In genomic region chr5:180860887-180861822, GRCh38 we compare ENCODE assay signal across 8 cellular contexts. TPM values are rescaled to one million over a fixed set of nuclear protein-coding genes. Genes with fewer than 3 reads are reported as not detected.
A peak's percentile ranks its signal among the peaks of the same experiment; 100 is the strongest.
DNase-seq lines count a peak whose midpoint lies in the region; ATAC-seq and TF ChIP-seq lines count a peak whose summit lies in the region.

Gene ZFP62, minus strand, starts transcription at chr5:180861276. Its CDS starts 57 bp downstream, at chr5:180861219.

- H3K27me3 Mint-ChIP-seq in chondrocyte (ENCODE audit: low read depth): peaks cover 4% of the 10 kb centered on the region

- ATAC-seq in HG03432 (IDR thresholded peaks at IDR 0.05; ENCODE audit: unreplicated experiment): peak; percentile 89

- peak; percentile 27 for TF ChIP-seq CTCF in chondrocyte (IDR thresholded peaks at IDR 0.05)

- H3K27ac Mint-ChIP-seq in chondrocyte (ENCODE audit: unreplicated experiment): peak within 1 kb of the TSS; percentile 76

- peak within 1 kb of the TSS; percentile 86 for H3K4me3 Mint-ChIP-seq in chondrocyte (ENCODE audit: unreplicated experiment)

- no peaks in the 10 kb centered on the region for H3K9me3 Mint-ChIP-seq in chondrocyte (ENCODE audit: low read depth)

- peaks cover 22% of the 10 kb centered on the region for H3K4me1 Mint-ChIP-seq in chondrocyte (ENCODE audit: low read depth)

- peaks cover 2% of the 10 kb centered on the region for H3K36me3 Mint-ChIP-seq in chondrocyte (ENCODE audit: low read depth)

- DNase-seq in Ammon's horn (ENCODE audit: low spot score) (peak; percentile 90), NCI-H460 (ENCODE audit: extremely low read depth, low read depth) (peak; percentile 86), chondrocyte (ENCODE audit: low spot score) (no peak), kidney tubule cell (ENCODE audit: low spot score) (peak; percentile 94)
- DNase-seq in activated CD4-positive, alpha-beta T cell treated with anti-CD3 and anti-CD28 coated beads for 24 hours (ENCODE audit: low read depth in 2 of 2): peak; percentile 68 to 78
- peak; percentile 75 to 77 for DNase-seq in stimulated activated CD4-positive, alpha-beta T cell treated with anti-CD3 and anti-CD28 coated beads, Interleukin-1b, Interleukin-23, amount 100 ng/mL, for 1 hour (ENCODE audit: low read depth in 2 of 2)

- TF ChIP-seq POLR2A in GM19193 (IDR thresholded peaks at IDR 0.05; ENCODE audit: extremely low read depth, insufficient read depth, insufficient read length): peak; percentile 62

RNA-seq across cellular contexts. Expression of gene ZFP62, which starts in this region (rescaled TPM):
- total RNA-seq in NCI-H460 (2014; rRNA removed; shearing (Covaris generic)): 38.7 and 44.1 TPM in 2 replicates
- 39.6 and 48.9 TPM in 2 replicates for polyA plus RNA-seq in NCI-H460 (2014; cell fraction: nucleus; rRNA removed)
- total RNA-seq in chondrocyte: 13.3 to 19.2 TPM (median 13.9 TPM) in 3 replicates
